1 cellular context compared by ENCODE assay signal in genomic region chr10:1539216-1539615, GRCh38.
TF ChIP-seq lines count a peak whose summit lies in the region.

No MANE protein-coding gene starts in this region.

TF ChIP-seq in WTC11, 78 proteins besides CTCF, POLR2A, EP300 and RAD21 (continued from another document):
- TF ChIP-seq, protein P1, sequence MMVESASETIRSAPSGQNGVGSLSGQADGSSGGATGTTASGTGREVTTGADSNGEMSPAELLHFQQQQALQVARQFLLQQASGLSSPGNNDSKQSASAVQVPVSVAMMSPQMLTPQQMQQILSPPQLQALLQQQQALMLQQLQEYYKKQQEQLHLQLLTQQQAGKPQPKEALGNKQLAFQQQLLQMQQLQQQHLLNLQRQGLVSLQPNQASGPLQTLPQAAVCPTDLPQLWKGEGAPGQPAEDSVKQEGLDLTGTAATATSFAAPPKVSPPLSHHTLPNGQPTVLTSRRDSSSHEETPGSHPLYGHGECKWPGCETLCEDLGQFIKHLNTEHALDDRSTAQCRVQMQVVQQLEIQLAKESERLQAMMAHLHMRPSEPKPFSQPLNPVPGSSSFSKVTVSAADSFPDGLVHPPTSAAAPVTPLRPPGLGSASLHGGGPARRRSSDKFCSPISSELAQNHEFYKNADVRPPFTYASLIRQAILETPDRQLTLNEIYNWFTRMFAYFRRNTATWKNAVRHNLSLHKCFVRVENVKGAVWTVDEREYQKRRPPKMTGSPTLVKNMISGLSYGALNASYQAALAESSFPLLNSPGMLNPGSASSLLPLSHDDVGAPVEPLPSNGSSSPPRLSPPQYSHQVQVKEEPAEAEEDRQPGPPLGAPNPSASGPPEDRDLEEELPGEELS (CRISPR knock-in tag; IDR thresholded peaks at IDR 0.05), result no peak
- TF ChIP-seq MAX (CRISPR knock-in tag; IDR thresholded peaks at IDR 0.05) (no peak), ZNF396 (CRISPR knock-in tag; IDR thresholded peaks at IDR 0.05; ENCODE audit: borderline replicate concordance) (no peak), JUN (CRISPR knock-in tag; IDR thresholded peaks at IDR 0.05) (no peak)
TF ChIP-seq in WTC11: peak in this region for 0.
